Comparison of ENCODE assay signal across 15 cellular contexts in genomic region chr5:11069041-11069440, GRCh38.
"Had no signal": no experiment of that assay in that cellular context is flagged by ENCODE, and none has a peak within 500 bp of the region (broad histone marks: within the 10 kb centered on the region; RNA-seq: fewer than 3 reads in every experiment).

No MANE protein-coding gene starts in this region.

- H3K27me3 ChIP-seq: left lung, ovary, tibial artery, vagina had no signal

- H3K4me1 ChIP-seq: heart left ventricle, left lung, tibial artery, vagina had no signal

- H3K36me3 ChIP-seq: heart left ventricle, left lung, ovary, tibial artery, vagina had no signal

- H3K9me3 ChIP-seq: left lung, mucosa of descending colon, ovary, tibial artery, vagina had no signal

- DNase-seq: activated CD4-positive, alpha-beta T cell treated with anti-CD3 and anti-CD28 coated beads, Interleukin-2, amount 10 ng/mL, durations not matched to agents 7 days and 5 days; activated CD8-positive, alpha-beta memory T cell treated with anti-CD3 and anti-CD28 coated beads for 24 hours; activated naive CD4-positive, alpha-beta T cell treated with Interleukin-2 at 50 U/mL for 16 hours; aorta; effector memory CD8-positive, alpha-beta T cell; heart left ventricle; left lung; mammary epithelial cell; mucosa of descending colon; naive thymus-derived CD4-positive, alpha-beta T cell; ovary; stimulated activated CD4-positive, alpha-beta T cell treated with anti-CD3 and anti-CD28 coated beads, Interleukin-2, amount 100 ng/mL, for 48 hours; T-helper 17 cell; tibial artery had no signal

- H3K4me3 ChIP-seq: heart left ventricle, left lung, mucosa of descending colon, ovary, tibial artery, vagina had no signal
